ENCODE assay signal across 8 cellular contexts in the genomic region with DNA sequence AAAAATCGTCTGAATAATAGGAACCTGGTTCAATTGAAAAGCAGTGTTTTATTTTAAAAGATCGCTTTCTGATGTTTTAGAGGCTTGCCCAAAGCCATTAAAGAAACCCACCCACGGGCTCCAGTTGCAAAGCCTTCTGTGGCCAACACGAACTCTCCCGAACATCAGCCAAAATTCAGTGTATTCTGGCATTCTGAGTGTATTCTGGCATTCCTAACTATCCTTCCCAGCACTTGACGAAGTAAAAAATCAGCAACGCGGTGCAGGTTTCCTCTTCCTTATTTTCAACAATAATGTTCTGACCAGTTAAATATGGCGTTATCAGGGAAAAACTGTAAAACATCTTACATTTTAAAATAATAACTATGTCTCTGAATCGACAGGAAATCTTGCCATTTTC. TPM values are rescaled to one million over a fixed set of nuclear protein-coding genes. Genes with fewer than 3 reads are reported as not detected.
DNase-seq lines count a peak whose midpoint lies in the region; ATAC-seq and TF ChIP-seq lines count a peak whose summit lies in the region.

No MANE protein-coding gene starts in this region.

- ATAC-seq in activated T-cell treated with anti-CD3 and anti-CD28 coated beads, Interleukin-2, amount 50 U/mL, for 72 hours (replicated peaks in 1 of 2), result no peak
- ATAC-seq in heart right ventricle, result peak in 3 of 8 donors; percentile 32 to 35 (median 33)
- no peak for ATAC-seq in gastrocnemius medialis
- ATAC-seq in GM19467 (IDR thresholded peaks at IDR 0.05; ENCODE audit: unreplicated experiment), result no peak
- no peak for ATAC-seq in GM21825 (IDR thresholded peaks at IDR 0.05; ENCODE audit: unreplicated experiment)

- intact Hi-C loops in heart right ventricle (cut with DNase I), result loop anchor here in 6 of 10 donors (5.0 kb wide), 2 partner anchors 37 to 42 kb away; no protein-coding TSS in a partner anchor
- intact Hi-C loops in gastrocnemius medialis (cut with DNase I; ENCODE audit: low total_unique reads), result loop anchor here (2.0 to 10.0 kb wide), 4 partner anchors 26 to 1246 kb away; a partner anchor contains a TSS

- TF ChIP-seq POLR2A in gastrocnemius medialis (IDR thresholded peaks at IDR 0.05), result no peak

- 16 to 23% methylated on average over 10 of the region's 10 CpGs for WGBS in heart right ventricle, 2 donors

- H3K4me1 Mint-ChIP-seq in activated T-cell treated with anti-CD3 and anti-CD28 coated beads, Interleukin-2, amount 50 U/mL, for 72 hours (ENCODE audit: low read depth), result peaks cover 45% of the 10 kb centered on the region

- peak overlapping the region; percentile 85 to 92 for H3K4me3 Mint-ChIP-seq in activated T-cell treated with anti-CD3 and anti-CD28 coated beads, Interleukin-2, amount 50 U/mL, for 72 hours

- H3K9me3 ChIP-seq in heart right ventricle, result no peaks in the 10 kb centered on the region
- H3K9me3 ChIP-seq in gastrocnemius medialis, result no peaks in the 10 kb centered on the region

- peak overlapping the region; percentile 73 to 90 (median 81) for H3K27ac ChIP-seq in heart right ventricle
- peak overlapping the region; percentile 85 to 92 (median 92) for H3K27ac ChIP-seq in gastrocnemius medialis

- no peaks in the 10 kb centered on the region for H3K9me3 Mint-ChIP-seq in activated T-cell treated with anti-CD3 and anti-CD28 coated beads, Interleukin-2, amount 50 U/mL, for 72 hours

- TF ChIP-seq CTCF in GM12875 (IDR thresholded peaks at IDR 0.05; ENCODE audit: borderline replicate concordance, insufficient read depth, low read depth, low read length) (no peak), heart right ventricle (IDR thresholded peaks at IDR 0.05) (no peak), gastrocnemius medialis (IDR thresholded peaks at IDR 0.05 in 4 of 5, conservative IDR thresholded peaks at IDR 0.05 in 1 of 5) (no peak)

- H3K4me1 ChIP-seq in heart right ventricle (peaks cover 2 to 95% (median 72%) of the 10 kb centered on the region in 9 donors), gastrocnemius medialis (peaks cover 66 to 73% of the 10 kb centered on the region in 2 donors)

- in situ Hi-C loops in gastrocnemius medialis (cut with MboI; ENCODE audit: low sequenced_read_pairs in 4 of 4), result no loop called here

- H3K4me3 ChIP-seq in GM12875 (ENCODE audit: low read depth, low read length) (peak overlapping the region; percentile 55), heart right ventricle (peak overlapping the region; percentile 42 to 71 (median 58)), gastrocnemius medialis (peak overlapping the region; percentile 70 to 85 (median 76))

- DNase-seq in activated T-cell treated with anti-CD3 and anti-CD28 coated beads, Interleukin-2, amount 50 U/mL, for 72 hours, result no peak
- no peak for DNase-seq in heart right ventricle
- DNase-seq in gastrocnemius medialis, result peak in 1 of 2 donors; percentile 9
- no peak for DNase-seq in effector CD8-positive, alpha-beta T cell (lab: John Stamatoyannopoulos, UW)
- DNase-seq in UCSD-AML1 (lab: John Stamatoyannopoulos, UW; ENCODE audit: unreplicated experiment), result no peak

- no peak overlapping the region for H3K27ac Mint-ChIP-seq in activated T-cell treated with anti-CD3 and anti-CD28 coated beads, Interleukin-2, amount 50 U/mL, for 72 hours

- no peaks in the 10 kb centered on the region for H3K27me3 ChIP-seq in heart right ventricle
- H3K27me3 ChIP-seq in gastrocnemius medialis, result no peaks in the 10 kb centered on the region

- H3K36me3 Mint-ChIP-seq in activated T-cell treated with anti-CD3 and anti-CD28 coated beads, Interleukin-2, amount 50 U/mL, for 72 hours (ENCODE audit: insufficient read depth in 2 of 2), result no peaks in the 10 kb centered on the region

- H3K36me3 ChIP-seq in heart right ventricle (no peaks in the 10 kb centered on the region), gastrocnemius medialis (no peaks in the 10 kb centered on the region)

- no peaks in the 10 kb centered on the region for H3K27me3 Mint-ChIP-seq in activated T-cell treated with anti-CD3 and anti-CD28 coated beads, Interleukin-2, amount 50 U/mL, for 72 hours (ENCODE audit: low read depth)

RNA-seq across cellular contexts. Expression of a gene that starts 44.6 kb away (rescaled TPM):
- total RNA-seq in activated T-cell treated with anti-CD3 and anti-CD28 coated beads, Interleukin-2, amount 50 U/mL, for 72 hours, result 10 to 100 TPM; 13.2 to 13.9 TPM
- total RNA-seq in heart right ventricle, result 10 to 100 TPM; 13.4 to 24.8 (median 19.0) TPM
- 1 to 10 TPM; 2.6 to 8.2 TPM for polyA plus RNA-seq in heart right ventricle
- total RNA-seq in gastrocnemius medialis, result 10 to 100 TPM in 3 of 4 donors, 1 to 10 TPM in 1; 8.4 to 19.3 (median 12.4) TPM
